ENCODE assay signal across 18 cellular contexts in the genomic region with DNA sequence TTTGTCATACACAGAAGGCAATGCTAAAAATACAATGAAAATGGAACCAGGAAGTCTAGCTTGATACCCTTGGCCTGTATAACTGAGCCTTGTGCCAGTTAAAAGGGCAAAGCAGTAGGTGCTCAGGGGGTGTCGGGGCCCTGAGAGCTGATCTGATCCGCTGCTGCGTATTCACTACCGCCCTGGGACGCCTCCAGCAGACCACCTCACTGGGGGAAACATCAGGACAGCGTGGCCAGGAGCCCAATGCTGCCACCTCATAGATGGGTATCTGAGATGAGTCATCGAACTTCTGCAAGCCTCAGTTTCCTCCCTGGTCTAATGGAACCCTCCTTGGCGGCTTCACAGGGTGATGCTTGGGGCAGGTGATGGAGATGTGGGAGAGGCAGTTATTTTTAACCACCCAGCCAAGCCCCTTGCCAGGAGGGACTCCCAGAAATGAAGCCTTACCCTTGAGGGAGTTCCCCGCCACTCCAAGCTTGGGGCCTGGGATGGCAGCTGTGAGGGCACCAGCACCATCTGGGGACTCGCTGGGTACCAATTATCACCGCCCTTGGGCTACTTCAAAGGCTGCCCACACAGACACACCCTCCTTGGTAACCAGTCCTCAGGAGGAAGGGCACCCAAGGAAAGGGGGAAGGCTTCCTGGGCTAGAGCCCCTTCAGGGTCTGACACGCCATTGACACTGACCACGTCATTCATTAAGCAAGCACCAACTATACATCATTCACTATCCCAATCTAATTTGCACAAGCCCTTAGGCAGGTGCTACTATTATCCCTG.
"Had no signal": no experiment of that assay in that cellular context is flagged by ENCODE, and none has a peak within 500 bp of the region (broad histone marks: within the 10 kb centered on the region; RNA-seq: fewer than 3 reads in every experiment).

No MANE protein-coding gene starts in this region.

- ATAC-seq: body of pancreas; stimulated activated naive CD8-positive, alpha-beta T cell treated with anti-CD3 and anti-CD28 coated beads, Interleukin-15, amount 100 ng/mL, for 72 hours had no signal

- H3K27ac ChIP-seq: body of pancreas, dorsolateral prefrontal cortex, prostate gland, sigmoid colon, thoracic aorta had no signal

- H3K36me3 ChIP-seq: prostate gland, thoracic aorta had no signal

- H3K27ac Mint-ChIP-seq: activated naive CD4-positive, alpha-beta T cell treated with anti-CD3 and anti-CD28 coated beads, Interleukin-2, amount 10 ng/mL, durations not matched to agents 7 days and 5 days; activated T-helper 1 cell treated with anti-CD3 and anti-CD28 coated beads, Interleukin-12 subunit alpha, Interleukin-12 subunit beta, Interleukin-2, Interleukin-4 antibody, amounts not matched to agents 30 ng/mL and 10 ng/mL and 1 ng/mL, durations not matched to agents 14 hours and 24 hours and 36 hours; nephron; stimulated activated naive CD8-positive, alpha-beta T cell treated with anti-CD3 and anti-CD28 coated beads, Interleukin-15, amount 100 ng/mL, for 72 hours had no signal

- H3K9me3 ChIP-seq: body of pancreas, esophagus muscularis mucosa, prostate gland, sigmoid colon, thoracic aorta had no signal

- DNase-seq: activated CD4-positive, alpha-beta T cell treated with anti-CD3 and anti-CD28 coated beads for 1 hour; activated CD4-positive, alpha-beta T cell treated with anti-CD3 and anti-CD28 coated beads, Interleukin-2, amount 50 U/mL, for 48 hours; activated naive CD4-positive, alpha-beta T cell treated with anti-CD3 and anti-CD28 coated beads, Interleukin-2, amount 10 ng/mL, durations not matched to agents 7 days and 5 days; body of pancreas; dorsolateral prefrontal cortex; glutamatergic neuron; mesenchymal stem cell; occipital lobe; sigmoid colon; stimulated activated CD4-positive, alpha-beta T cell treated with anti-CD3 and anti-CD28 coated beads, Interleukin-2, amount 100 ng/mL, for 48 hours; stimulated activated naive CD8-positive, alpha-beta T cell treated with anti-CD3 and anti-CD28 coated beads, Interleukin-15, amount 100 ng/mL, for 72 hours; SW 1271; T-helper 9 cell had no signal

- H3K9me3 Mint-ChIP-seq: activated naive CD4-positive, alpha-beta T cell treated with anti-CD3 and anti-CD28 coated beads, Interleukin-2, amount 10 ng/mL, durations not matched to agents 7 days and 5 days; activated T-helper 1 cell treated with anti-CD3 and anti-CD28 coated beads, Interleukin-12 subunit alpha, Interleukin-12 subunit beta, Interleukin-2, Interleukin-4 antibody, amounts not matched to agents 30 ng/mL and 10 ng/mL and 1 ng/mL, durations not matched to agents 14 hours and 24 hours and 36 hours; nephron; stimulated activated naive CD8-positive, alpha-beta T cell treated with anti-CD3 and anti-CD28 coated beads, Interleukin-15, amount 100 ng/mL, for 72 hours had no signal

- H3K27me3 ChIP-seq: body of pancreas, dorsolateral prefrontal cortex, esophagus muscularis mucosa, sigmoid colon had no signal

- H3K27me3 Mint-ChIP-seq: activated naive CD4-positive, alpha-beta T cell treated with anti-CD3 and anti-CD28 coated beads, Interleukin-2, amount 10 ng/mL, durations not matched to agents 7 days and 5 days; stimulated activated naive CD8-positive, alpha-beta T cell treated with anti-CD3 and anti-CD28 coated beads, Interleukin-15, amount 100 ng/mL, for 72 hours had no signal

- H3K4me3 ChIP-seq: body of pancreas, esophagus muscularis mucosa, prostate gland, sigmoid colon, thoracic aorta had no signal

- H3K4me3 Mint-ChIP-seq: activated naive CD4-positive, alpha-beta T cell treated with anti-CD3 and anti-CD28 coated beads, Interleukin-2, amount 10 ng/mL, durations not matched to agents 7 days and 5 days; activated T-helper 1 cell treated with anti-CD3 and anti-CD28 coated beads, Interleukin-12 subunit alpha, Interleukin-12 subunit beta, Interleukin-2, Interleukin-4 antibody, amounts not matched to agents 30 ng/mL and 10 ng/mL and 1 ng/mL, durations not matched to agents 14 hours and 24 hours and 36 hours; stimulated activated naive CD8-positive, alpha-beta T cell treated with anti-CD3 and anti-CD28 coated beads, Interleukin-15, amount 100 ng/mL, for 72 hours had no signal
